ENCODE assay signal across 8 cellular contexts in genomic region chr1:228488107-228488817, GRCh38. TPM values are rescaled to one million over a fixed set of nuclear protein-coding genes. Genes with fewer than 3 reads are reported as not detected.
DNase-seq lines count a peak whose midpoint lies in the region; ATAC-seq and TF ChIP-seq lines count a peak whose summit lies in the region.

No MANE protein-coding gene starts in this region.

- TF ChIP-seq CTCF in thoracic aorta (IDR thresholded peaks at IDR 0.05): no peak

- peak overlapping the region; percentile 97 for H3K4me3 ChIP-seq in thoracic aorta

- H3K27ac Mint-ChIP-seq in stimulated activated naive CD8-positive, alpha-beta T cell treated with anti-CD3 and anti-CD28 coated beads, Interleukin-15, Interleukin-2, amounts not matched to agents 100 ng/mL and 50 ng/mL, for 24 hours: peak overlapping the region; percentile 80
- peak overlapping the region; percentile 94 for H3K27ac Mint-ChIP-seq in activated CD8-positive, alpha-beta T cell treated with anti-CD3 and anti-CD28 coated beads, Interleukin-2, amount 10 ng/mL, durations not matched to agents 7 days and 5 days
- peak overlapping the region; percentile 77 to 93 (median 91) for H3K27ac Mint-ChIP-seq in immature natural killer cell

- H3K27me3 ChIP-seq in thoracic aorta (replicated peaks; ENCODE audit: insufficient read depth): no peaks in the 10 kb centered on the region

- peaks cover 23% of the 10 kb centered on the region for H3K36me3 Mint-ChIP-seq in stimulated activated naive CD8-positive, alpha-beta T cell treated with anti-CD3 and anti-CD28 coated beads, Interleukin-15, Interleukin-2, amounts not matched to agents 100 ng/mL and 50 ng/mL, for 24 hours (ENCODE audit: low read depth)
- peaks cover 43% of the 10 kb centered on the region for H3K36me3 Mint-ChIP-seq in activated CD8-positive, alpha-beta T cell treated with anti-CD3 and anti-CD28 coated beads, Interleukin-2, amount 10 ng/mL, durations not matched to agents 7 days and 5 days (ENCODE audit: low read depth)
- H3K36me3 Mint-ChIP-seq in immature natural killer cell: peaks cover 4 to 14% (median 9%) of the 10 kb centered on the region in 3 donors

- H3K36me3 ChIP-seq in thoracic aorta: peaks cover 8% of the 10 kb centered on the region

- H3K9me3 ChIP-seq in thoracic aorta: no peaks in the 10 kb centered on the region

- H3K9me3 Mint-ChIP-seq in stimulated activated naive CD8-positive, alpha-beta T cell treated with anti-CD3 and anti-CD28 coated beads, Interleukin-15, Interleukin-2, amounts not matched to agents 100 ng/mL and 50 ng/mL, for 24 hours: no peaks in the 10 kb centered on the region
- H3K9me3 Mint-ChIP-seq in activated CD8-positive, alpha-beta T cell treated with anti-CD3 and anti-CD28 coated beads, Interleukin-2, amount 10 ng/mL, durations not matched to agents 7 days and 5 days (ENCODE audit: insufficient read depth): no peaks in the 10 kb centered on the region
- no peaks in the 10 kb centered on the region for H3K9me3 Mint-ChIP-seq in immature natural killer cell

- POLR2A ChIA-PET in activated CD8-positive, alpha-beta T cell treated with anti-CD3 and anti-CD28 coated beads, Interleukin-2, amount 10 ng/mL, durations not matched to agents 7 days and 5 days (lab: Charles Lee): interaction anchor here (0.6 to 4.1 kb wide), 7 partner anchors 9 to 314 kb away, joined by 3 to 93 read pairs (median 3); no protein-coding TSS in a partner anchor

- ATAC-seq in stimulated activated naive CD8-positive, alpha-beta T cell treated with anti-CD3 and anti-CD28 coated beads, Interleukin-15, Interleukin-2, amounts not matched to agents 100 U/mL and 50 U/mL, for 24 hours: no peak
- no peak for ATAC-seq in activated CD8-positive, alpha-beta T cell treated with anti-CD3 and anti-CD28 coated beads, Interleukin-2, amount 10 ng/mL, durations not matched to agents 7 days and 5 days
- ATAC-seq in thoracic aorta (ENCODE audit: insufficient number of reproducible peaks, low FRiP score, low read depth) (no peak), HG03045 (IDR thresholded peaks at IDR 0.05; ENCODE audit: unreplicated experiment) (no peak)

- H3K4me3 Mint-ChIP-seq in stimulated activated naive CD8-positive, alpha-beta T cell treated with anti-CD3 and anti-CD28 coated beads, Interleukin-15, Interleukin-2, amounts not matched to agents 100 ng/mL and 50 ng/mL, for 24 hours: peak overlapping the region; percentile 87
- H3K4me3 Mint-ChIP-seq in activated CD8-positive, alpha-beta T cell treated with anti-CD3 and anti-CD28 coated beads, Interleukin-2, amount 10 ng/mL, durations not matched to agents 7 days and 5 days: peak overlapping the region; percentile 89
- H3K4me3 Mint-ChIP-seq in immature natural killer cell: peak overlapping the region; percentile 81 to 87 (median 86)

- H3K4me1 Mint-ChIP-seq in stimulated activated naive CD8-positive, alpha-beta T cell treated with anti-CD3 and anti-CD28 coated beads, Interleukin-15, Interleukin-2, amounts not matched to agents 100 ng/mL and 50 ng/mL, for 24 hours (ENCODE audit: low read depth): peaks cover 39% of the 10 kb centered on the region
- peaks cover 47% of the 10 kb centered on the region for H3K4me1 Mint-ChIP-seq in activated CD8-positive, alpha-beta T cell treated with anti-CD3 and anti-CD28 coated beads, Interleukin-2, amount 10 ng/mL, durations not matched to agents 7 days and 5 days (ENCODE audit: low read depth)
- peaks cover 32 to 43% of the 10 kb centered on the region in 2 donors for H3K4me1 Mint-ChIP-seq in immature natural killer cell

- peaks cover 25 to 35% of the 10 kb centered on the region in 2 donors for H3K4me1 ChIP-seq in thoracic aorta (ENCODE audit: control insufficient read depth in 1 of 2, low read depth in 2 of 2)

- CTCF ChIA-PET in activated CD8-positive, alpha-beta T cell treated with anti-CD3 and anti-CD28 coated beads, Interleukin-2, amount 10 ng/mL, durations not matched to agents 7 days and 5 days (lab: Charles Lee): interaction anchor here (0.9 to 6.3 kb wide), 5 partner anchors 13 to 32 kb away, joined by 3 to 68 read pairs (median 47); a partner anchor contains a TSS

- peak overlapping the region; percentile 6 to 47 for H3K27ac ChIP-seq in thoracic aorta

- no peak for DNase-seq in stimulated activated naive CD8-positive, alpha-beta T cell treated with anti-CD3 and anti-CD28 coated beads, Interleukin-15, Interleukin-2, amounts not matched to agents 100 U/mL and 50 U/mL, for 24 hours
- no peak for DNase-seq in activated CD8-positive, alpha-beta T cell treated with anti-CD3 and anti-CD28 coated beads, Interleukin-2, amount 10 ng/mL, durations not matched to agents 7 days and 5 days
- DNase-seq in immature natural killer cell (no peak), thoracic aorta (ENCODE audit: low spot score) (no peak), SKM-1 (lab: John Stamatoyannopoulos, UW; ENCODE audit: unreplicated experiment) (no peak), GF-D8 (lab: John Stamatoyannopoulos, UW) (no peak)

- H3K27me3 Mint-ChIP-seq in stimulated activated naive CD8-positive, alpha-beta T cell treated with anti-CD3 and anti-CD28 coated beads, Interleukin-15, Interleukin-2, amounts not matched to agents 100 ng/mL and 50 ng/mL, for 24 hours: no peaks in the 10 kb centered on the region
- H3K27me3 Mint-ChIP-seq in activated CD8-positive, alpha-beta T cell treated with anti-CD3 and anti-CD28 coated beads, Interleukin-2, amount 10 ng/mL, durations not matched to agents 7 days and 5 days (ENCODE audit: low read depth): no peaks in the 10 kb centered on the region
- H3K27me3 Mint-ChIP-seq in immature natural killer cell (ENCODE audit: low read depth in 3 of 3): peaks cover 4 to 14% (median 12%) of the 10 kb centered on the region in 3 donors

RNA-seq across cellular contexts. Expression of gene RNF187, which starts 1.1 kb away (rescaled TPM):
- 100 to 1,000 TPM; 129 to 139 TPM for total RNA-seq in activated CD8-positive, alpha-beta T cell treated with anti-CD3 and anti-CD28 coated beads, Interleukin-2, amount 10 ng/mL, durations not matched to agents 7 days and 5 days
- polyA plus RNA-seq in immature natural killer cell: 10 to 100 TPM; 13.9 to 42.4 (median 24.8) TPM
- total RNA-seq in thoracic aorta: 10 to 100 TPM; 35.6 to 70.1 TPM
